ENCODE assay signal across 23 cellular contexts in genomic region chr13:77289844-77290243, GRCh38.
"Had no signal": no experiment of that assay in that cellular context is flagged by ENCODE, and none has a peak within 500 bp of the region (broad histone marks: within the 10 kb centered on the region; RNA-seq: fewer than 3 reads in every experiment).

No MANE protein-coding gene starts in this region.

- H3K36me3 ChIP-seq: adrenal gland had no signal

- H3K27me3 Mint-ChIP-seq: activated CD4-positive, alpha-beta memory T cell treated with anti-CD3 and anti-CD28 coated beads for 36 hours had no signal

- H3K9me3 ChIP-seq: adrenal gland, SJSA1 had no signal

- H3K27me3 ChIP-seq: adrenal gland, SJSA1 had no signal

- H3K27ac ChIP-seq: adrenal gland, SJSA1 had no signal

- H3K9me3 Mint-ChIP-seq: activated naive CD4-positive, alpha-beta T cell treated with anti-CD3 and anti-CD28 coated beads, Interleukin-2, amount 50 U/mL, for 72 hours had no signal

- ATAC-seq: activated naive CD4-positive, alpha-beta T cell treated with anti-CD3 and anti-CD28 coated beads, Interleukin-2, amount 50 U/mL, for 72 hours; SK-N-SH treated with all-trans-retinoic acid at 6 μM for 48 hours had no signal

- H3K4me3 Mint-ChIP-seq: activated CD4-positive, alpha-beta memory T cell treated with anti-CD3 and anti-CD28 coated beads for 36 hours had no signal

- FAIRE-seq: RCC 7860 had no signal

- DNase-seq: activated CD4-positive, alpha-beta memory T cell treated with anti-CD3 and anti-CD28 coated beads for 36 hours; activated CD4-positive, alpha-beta T cell treated with anti-CD3 and anti-CD28 coated beads for 48 hours; activated CD4-positive, CD25-positive, alpha-beta regulatory T cell treated with anti-CD3 and anti-CD28 coated beads, Interleukin-2, amount 50 U/mL, for 72 hours; activated CD8-positive, alpha-beta memory T cell treated with anti-CD3 and anti-CD28 coated beads for 24 hours; activated T-cell treated with anti-CD3 and anti-CD28 coated beads, Interleukin-2, amount 50 U/mL, for 48 hours; adrenal gland; anterior cingulate cortex; caudate nucleus; MM.1S; NCI-H1105; NCI-H1436; NCI-H1694 treated with DMSO at 0.1 percent for 48 hours; NCI-H2029 treated with DMSO at 0.1 percent for 48 hours; NCI-H345; NCI-H510A; NCI-H526 treated with DMSO at 0.1 percent for 48 hours; NK-92 treated with Interleukin-12 subunit alpha and Interleukin-12 subunit beta, amount 100 ng/mL, for 24 hours; SHP77; SW 1271 had no signal

- H3K4me3 ChIP-seq: adrenal gland, SJSA1 had no signal

- H3K27ac Mint-ChIP-seq: activated naive CD4-positive, alpha-beta T cell treated with anti-CD3 and anti-CD28 coated beads, Interleukin-2, amount 50 U/mL, for 72 hours had no signal
